ENCODE assay signal across 17 cellular contexts in the genomic region with DNA sequence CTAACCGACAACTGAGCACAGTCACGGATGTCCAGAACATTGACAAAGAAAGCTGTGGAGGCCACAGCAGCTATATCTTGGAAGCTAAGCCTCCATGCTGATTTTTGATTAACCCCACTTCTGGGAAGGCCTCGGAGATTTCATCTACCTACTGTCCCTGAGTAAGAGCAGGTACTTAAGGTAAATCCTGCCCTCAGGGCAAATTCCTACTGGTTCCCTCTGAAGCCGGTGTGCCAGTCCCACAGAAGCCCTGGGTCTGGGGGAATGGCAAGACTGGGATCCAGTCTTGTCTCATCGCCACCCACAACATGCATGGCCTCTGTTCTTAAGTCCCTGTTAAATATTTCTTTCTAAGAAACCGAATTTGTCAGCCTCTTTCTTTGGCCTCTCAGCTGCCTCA. TPM values are rescaled to one million over a fixed set of nuclear protein-coding genes. Genes with fewer than 3 reads are reported as not detected.
DNase-seq lines count a peak whose midpoint lies in the region; ATAC-seq and TF ChIP-seq lines count a peak whose summit lies in the region.
"Had no signal": no experiment of that assay in that cellular context is flagged by ENCODE, and none has a peak within 500 bp of the region (broad histone marks: within the 10 kb centered on the region; RNA-seq: fewer than 3 reads in every experiment).

No MANE protein-coding gene starts in this region.

- H3K27ac ChIP-seq in mesenchymal stem cell (ENCODE audit: low read length, poor library complexity, severe bottlenecking): no peak overlapping the region
- H3K27ac ChIP-seq: C4-2B had no signal

- peaks cover 6% of the 10 kb centered on the region for H3K79me1 ChIP-seq in mesenchymal stem cell (replicated peaks; ENCODE audit: low read length, poor library complexity, severe bottlenecking)

- no peak overlapping the region for H3K14ac ChIP-seq in mesenchymal stem cell (ENCODE audit: low read length in 2 of 2)

- H3K18ac ChIP-seq in mesenchymal stem cell (ENCODE audit: low read depth in 1 of 2, low read length in 2 of 2): no peak overlapping the region

- no peak overlapping the region for H2BK12ac ChIP-seq in mesenchymal stem cell (ENCODE audit: low read length in 2 of 2)

- peak overlapping the region; percentile 77 for H3K4me3 Mint-ChIP-seq in endothelial cell (ENCODE audit: unreplicated experiment)
- H3K4me3 Mint-ChIP-seq: CD4-positive, alpha-beta T cell; GM23338 had no signal

- TF ChIP-seq CTCF in endothelial cell (IDR thresholded peaks at IDR 0.05; ENCODE audit: unreplicated experiment): no peak

- H2BK5ac ChIP-seq in mesenchymal stem cell (ENCODE audit: low read depth, low read length, poor library complexity, severe bottlenecking): no peak overlapping the region

- H3K4me1 ChIP-seq in mesenchymal stem cell (ENCODE audit: control insufficient read depth, insufficient read depth, low read depth, low read length): peaks cover 4% of the 10 kb centered on the region

- ATAC-seq in Right ventricle myocardium inferior (no peak), Right ventricle myocardium superior (ENCODE audit: poor library complexity) (no peak), HG02798 (IDR thresholded peaks at IDR 0.05; ENCODE audit: poor library complexity, unreplicated experiment) (no peak), HG03159 (IDR thresholded peaks at IDR 0.05; ENCODE audit: unreplicated experiment) (no peak)
- ATAC-seq: GM23338, K562 had no signal

- no peak overlapping the region for H3K4me2 ChIP-seq in mesenchymal stem cell (ENCODE audit: low read length, poor library complexity, severe bottlenecking)
- H3K4me2 ChIP-seq: GM23338 had no signal

- no peak overlapping the region for H2AK5ac ChIP-seq in mesenchymal stem cell (ENCODE audit: low read length, severe bottlenecking)

- no peak overlapping the region for H2BK15ac ChIP-seq in mesenchymal stem cell (ENCODE audit: low read depth, poor library complexity, severe bottlenecking)

- peaks cover 4% of the 10 kb centered on the region for H3K27me3 Mint-ChIP-seq in endothelial cell (ENCODE audit: unreplicated experiment)
- H3K27me3 Mint-ChIP-seq: CD4-positive, alpha-beta T cell had no signal

- peaks cover 50 to 62% of the 10 kb centered on the region in 2 experiments for H3K36me3 ChIP-seq in mesenchymal stem cell (ENCODE audit: control insufficient read depth in 1 of 2, insufficient read depth in 2 of 2, low read depth in 1 of 2, low read length in 2 of 2)

- no peak overlapping the region for H3K27ac Mint-ChIP-seq in endothelial cell (ENCODE audit: unreplicated experiment)
- H3K27ac Mint-ChIP-seq: CD4-positive, alpha-beta T cell; GM23338 had no signal

- H4K8ac ChIP-seq in mesenchymal stem cell (ENCODE audit: low read length): peak overlapping the region; percentile 59

- no peaks in the 10 kb centered on the region for H3K9me3 Mint-ChIP-seq in endothelial cell (ENCODE audit: unreplicated experiment)
- H3K9me3 Mint-ChIP-seq: CD4-positive, alpha-beta T cell; GM23338 had no signal

- no peaks in the 10 kb centered on the region for H3K4me1 Mint-ChIP-seq in endothelial cell (ENCODE audit: unreplicated experiment)
- H3K4me1 Mint-ChIP-seq: GM23338 had no signal

- no peak overlapping the region for H3K4me3 ChIP-seq in mesenchymal stem cell (ENCODE audit: insufficient read depth in 1 of 2, low read depth in 1 of 2, low read length in 2 of 2)
- H3K4me3 ChIP-seq: GM23338, K562 had no signal

- H2AFZ ChIP-seq in mesenchymal stem cell (ENCODE audit: low read depth, low read length): no peak overlapping the region
- H2AFZ ChIP-seq: GM23338 had no signal

- H3K23ac ChIP-seq in mesenchymal stem cell (ENCODE audit: low read length in 2 of 2): no peak overlapping the region

- no peak overlapping the region for H2BK120ac ChIP-seq in mesenchymal stem cell (ENCODE audit: low read depth, low read length)

- H3K9me3 ChIP-seq in mesenchymal stem cell (ENCODE audit: control insufficient read depth, low read length): no peaks in the 10 kb centered on the region

- peaks cover 25% of the 10 kb centered on the region for H3K36me3 Mint-ChIP-seq in endothelial cell (ENCODE audit: low read depth, unreplicated experiment)

- DNase-seq in Right ventricle myocardium inferior (ENCODE audit: missing footprints) (peak; percentile 39), Right ventricle myocardium superior (no peak), ELF-1 (ENCODE audit: low read depth, low spot score) (peak; percentile 65), endothelial cell (ENCODE audit: low spot score) (no peak), mesenchymal stem cell (no peak), A172 (ENCODE audit: low spot score) (no peak)
- DNase-seq: 8988T; CD4-positive, alpha-beta T cell; DMS153; DMS79; GF-D8; HCEC 1CT had no signal

- H3K9ac ChIP-seq in mesenchymal stem cell (ENCODE audit: low read length): no peak overlapping the region

- no peak overlapping the region for H3K4ac ChIP-seq in mesenchymal stem cell (ENCODE audit: low read depth in 1 of 2, low read length in 2 of 2)

- peak overlapping the region; percentile 32 for H4K91ac ChIP-seq in mesenchymal stem cell (ENCODE audit: low read length)

- WGBS in mesenchymal stem cell: 98% methylated on average over 6 of the region's 6 CpGs

- intact Hi-C loops in Right ventricle myocardium inferior (cut with DNase I): loop anchor here (10.0 kb wide), 2 partner anchors 105 to 595 kb away; no protein-coding TSS in a partner anchor
- intact Hi-C loops in Right ventricle myocardium superior (cut with DNase I): loop anchor here (10.0 kb wide), 1 partner anchor 205 kb away; the partner anchor contains the start of gene SCLY

- H3K27me3 ChIP-seq in mesenchymal stem cell (ENCODE audit: control insufficient read depth in 1 of 2, insufficient read depth in 1 of 2, low read length in 2 of 2): no peaks in the 10 kb centered on the region

RNA-seq across cellular contexts. Expression of gene PER2, which starts 18.7 kb away (rescaled TPM):
- total RNA-seq in Right ventricle myocardium inferior: 4.7 TPM
- 3.6 TPM for total RNA-seq in Right ventricle myocardium superior
- total RNA-seq in endothelial cell (ENCODE audit: unreplicated experiment): 5.5 TPM
- polyA plus RNA-seq in mesenchymal stem cell (2013, experiment 1 of 2): 1.1 TPM
- polyA plus RNA-seq in mesenchymal stem cell (2013, experiment 2 of 2): 1.1 TPM
- 1.4 and 1.6 TPM in 2 replicates for total RNA-seq in A172 (2014; rRNA removed; shearing (Covaris generic))

RNA-seq across cellular contexts. Expression of gene HES6, which starts 29.9 kb away (rescaled TPM):
- total RNA-seq in Right ventricle myocardium inferior (4.3 TPM), Right ventricle myocardium superior (2.5 TPM), endothelial cell (ENCODE audit: unreplicated experiment) (5.0 TPM)
- 3.5 TPM for polyA plus RNA-seq in mesenchymal stem cell (2013, experiment 1 of 2)
- 2.9 TPM for polyA plus RNA-seq in mesenchymal stem cell (2013, experiment 2 of 2)
- total RNA-seq in A172 (2014; rRNA removed; shearing (Covaris generic)): 28.6 and 31.7 TPM in 2 replicates

RNA-seq across cellular contexts. Expression of gene TRAF3IP1, which starts 50.6 kb away (rescaled TPM):
- 11.2 TPM for total RNA-seq in Right ventricle myocardium inferior
- 13.6 TPM for total RNA-seq in Right ventricle myocardium superior
- total RNA-seq in endothelial cell (ENCODE audit: unreplicated experiment): 17.1 TPM
- polyA plus RNA-seq in mesenchymal stem cell (2013, experiment 1 of 2): 15.5 TPM
- polyA plus RNA-seq in mesenchymal stem cell (2013, experiment 2 of 2): 15.2 TPM
- 14.0 and 17.9 TPM in 2 replicates for total RNA-seq in A172 (2014; rRNA removed; shearing (Covaris generic))

Comparison
In these comparisons a context has a peak if more than half of its experiments do, and no peak if none do; other contexts are left out.
1. DNase-seq: peak in Right ventricle myocardium inferior (single experiment) and ELF-1 (single experiment); none in Right ventricle myocardium superior (single experiment), endothelial cell (single experiment), mesenchymal stem cell (single experiment) and A172 (single experiment).